21 cellular contexts compared by ENCODE assay signal in genomic region chr18:78612318-78612717, GRCh38.
"Had no signal": no experiment of that assay in that cellular context is flagged by ENCODE, and none has a peak within 500 bp of the region (broad histone marks: within the 10 kb centered on the region; RNA-seq: fewer than 3 reads in every experiment).

No MANE protein-coding gene starts in this region.

- H3K4me1 ChIP-seq: SJCRH30 had no signal

- H3K27me3 Mint-ChIP-seq: IgD-negative memory B cell had no signal

- H3K4me1 Mint-ChIP-seq: IgD-negative memory B cell had no signal

- H3K9me3 ChIP-seq: SJCRH30 had no signal

- H3K36me3 Mint-ChIP-seq: IgD-negative memory B cell had no signal

- H3K4me2 ChIP-seq: KMS-11 had no signal

- H3K27ac Mint-ChIP-seq: IgD-negative memory B cell had no signal

- H3K27ac ChIP-seq: HL-60, KMS-11, SJCRH30 had no signal

- DNase-seq: Kasumi-1, MM.1S, NCI-H1092 treated with DMSO at 0.1 percent for 48 hours, NCI-H1436, NCI-H187, NCI-H2029, NCI-H2081 treated with DMSO at 0.1 percent for 48 hours, NCI-H2171, NCI-H226, NCI-H446, NCI-H510A, NCI-H524 treated with DMSO at 0.1 percent for 48 hours, NCI-H69, NCI-H774, PC-3, SHP77 treated with DMSO at 0.1 percent for 48 hours, SJCRH30 had no signal

- H3K36me3 ChIP-seq: SJCRH30 had no signal

- H3K27me3 ChIP-seq: SJCRH30 had no signal

- H3K9ac ChIP-seq: KMS-11 had no signal

- H3K4me3 Mint-ChIP-seq: IgD-negative memory B cell had no signal

- H3K4me3 ChIP-seq: K562, SJCRH30 had no signal
